In genomic region chr11:8335683-8336082, GRCh38 we compare ENCODE assay signal across 22 cellular contexts.
DNase-seq lines count a peak whose midpoint lies in the region; ATAC-seq, FAIRE-seq and TF ChIP-seq lines count a peak whose summit lies in the region.
"Had no signal": no experiment of that assay in that cellular context is flagged by ENCODE, and none has a peak within 500 bp of the region (broad histone marks: within the 10 kb centered on the region; RNA-seq: fewer than 3 reads in every experiment).

No MANE protein-coding gene starts in this region.

- H3K9me3 ChIP-seq in PC-3 (ENCODE audit: low read length) (no peaks in the 10 kb centered on the region), small intestine (ENCODE audit: control insufficient read depth, low read depth) (no peaks in the 10 kb centered on the region)
- H3K9me3 ChIP-seq: HAP-1 had no signal

- CTCF ChIA-PET in PC-3 (lab: Charles Lee): no interaction called here

- no peaks in the 10 kb centered on the region for H3K79me2 ChIP-seq in PC-3 (ENCODE audit: low read length)

- no peaks in the 10 kb centered on the region for H3F3A ChIP-seq in PC-3 (ENCODE audit: low read length, unreplicated experiment)

- H2AFZ ChIP-seq in PC-3 (ENCODE audit: low read length): peak overlapping the region; percentile 32; the same call in 1 of the 2 replicates
- H2AFZ ChIP-seq: GM23338 had no signal

- DNase-seq in AG10803 (ENCODE audit: low read depth) (peak; percentile 7), PC-3 (peak; percentile 57), astrocyte of the hippocampus (ENCODE audit: low read depth, low spot score) (peak; percentile 23), iris pigment epithelial cell (ENCODE audit: low read depth) (peak; percentile 51), 8988T (no peak), cerebellar cortex (ENCODE audit: low spot score) (no peak), small intestine (no peak)
- DNase-seq: DMS53, NCI-H1105, NCI-H146, NCI-H2029 treated with DMSO at 0.1 percent for 48 hours, NCI-H345, NCI-H524 treated with DMSO at 0.1 percent for 48 hours, NCI-H82, RPMI8226 had no signal

- H3K36me3 ChIP-seq in PC-3 (ENCODE audit: low read depth, low read length) (no peaks in the 10 kb centered on the region), small intestine (ENCODE audit: control insufficient read depth in 2 of 2, insufficient read depth in 2 of 2, low read length in 2 of 2) (no peaks in the 10 kb centered on the region)
- H3K36me3 ChIP-seq: HAP-1 had no signal

- H3K27me3 ChIP-seq in PC-3 (ENCODE audit: low read length): no peaks in the 10 kb centered on the region
- no peaks in the 10 kb centered on the region for H3K27me3 ChIP-seq in small intestine (ENCODE audit: control insufficient read depth in 2 of 2, insufficient read depth in 2 of 2, low read length in 2 of 2)

- POLR2A ChIA-PET in PC-3 (lab: Charles Lee; ENCODE audit: unreplicated experiment): interaction anchor here (0.5 kb wide), 1 partner anchor 8 kb away, joined by 7 read pairs; no protein-coding TSS in a partner anchor

- no peak for FAIRE-seq in small intestine (lab: Jason Lieb, UNC)
- FAIRE-seq: D721Med, GM12878, HTR-8/SVneo had no signal

- peaks cover 44% of the 10 kb centered on the region for H3K4me1 ChIP-seq in PC-3 (ENCODE audit: insufficient read depth, low read length)
- peaks cover 0 to 1% of the 10 kb centered on the region in 2 donors for H3K4me1 ChIP-seq in small intestine (ENCODE audit: control insufficient read depth in 2 of 2, insufficient read depth in 1 of 2, low read depth in 1 of 2, low read length in 1 of 2)

- H3K4me3 ChIP-seq in AG10803 (ENCODE audit: low read length) (no peak overlapping the region), PC-3 (ENCODE audit: low read length) (peak overlapping the region; percentile 44; the same call in 1 of the 2 replicates), small intestine (ENCODE audit: low read depth in 1 of 2, low read length in 2 of 2) (no peak overlapping the region)
- H3K4me3 ChIP-seq: GM12878, GM23338, HAP-1 had no signal

- intact Hi-C loops in PC-3 (cut with micrococcal nuclease): no loop called here

- peak overlapping the region; percentile 80 for H3K4me2 ChIP-seq in PC-3 (ENCODE audit: low read length)
- H3K4me2 ChIP-seq: GM23338, KMS-11 had no signal

- H3K9me2 ChIP-seq in PC-3 (replicated peaks; ENCODE audit: low read length): no peaks in the 10 kb centered on the region

- BruUV-seq in PC-3 (replicated peaks; lab: Mats Ljungman, UMichigan): no TSS peak

- no peaks in the 10 kb centered on the region for H4K20me1 ChIP-seq in PC-3 (ENCODE audit: low read length)

- H3K9ac ChIP-seq in PC-3 (ENCODE audit: low read length): peak overlapping the region; percentile 38
- H3K9ac ChIP-seq: KMS-11 had no signal

- 79 to 85% (median 84%) methylated on average over 7 of the region's 7 CpGs for WGBS in small intestine, 3 donors

- ATAC-seq in PC-3 (peak; percentile 32; the same call in 1 of the 2 replicates), GM21786 (IDR thresholded peaks at IDR 0.05; ENCODE audit: unreplicated experiment) (no peak)
- ATAC-seq: GM12878 had no signal

- H3K27ac ChIP-seq in PC-3 (ENCODE audit: low read length): peak overlapping the region; percentile 91
- no peak overlapping the region for H3K27ac ChIP-seq in small intestine (ENCODE audit: low read depth in 1 of 2, low read length in 1 of 2)
- H3K27ac ChIP-seq: KMS-11 had no signal

- TF ChIP-seq CTCF in AG10803 (conservative IDR thresholded peaks at IDR 0.05; ENCODE audit: low read length) (no peak), PC-3 (conservative IDR thresholded peaks at IDR 0.05; ENCODE audit: low read depth, low read length) (no peak)

Comparison
In these comparisons a context has a peak if more than half of its experiments do, and no peak if none do; other contexts are left out.
1. DNase-seq: peak in AG10803 (single experiment), PC-3 (single experiment), astrocyte of the hippocampus (single experiment) and iris pigment epithelial cell (single experiment); none in 8988T (single experiment), cerebellar cortex (single experiment) and small intestine (single experiment).